In genomic region chr22:24768537-24769374, GRCh38 we compare ENCODE assay signal across 8 cellular contexts. TPM values are rescaled to one million over a fixed set of nuclear protein-coding genes. Genes with fewer than 3 reads are reported as not detected.
DNase-seq lines count a peak whose midpoint lies in the region; ATAC-seq and TF ChIP-seq lines count a peak whose summit lies in the region.

No MANE protein-coding gene starts in this region.

- no peaks in the 10 kb centered on the region for H3K9me3 Mint-ChIP-seq in osteocyte (ENCODE audit: unreplicated experiment)

- peaks cover 33% of the 10 kb centered on the region for H3K27me3 Mint-ChIP-seq in osteocyte (ENCODE audit: unreplicated experiment)

- no peaks in the 10 kb centered on the region for H3K4me1 Mint-ChIP-seq in osteocyte (ENCODE audit: unreplicated experiment)

- ATAC-seq in GM21717 (IDR thresholded peaks at IDR 0.05; ENCODE audit: unreplicated experiment) (no peak), GM18907 (IDR thresholded peaks at IDR 0.05; ENCODE audit: unreplicated experiment) (no peak)

- TF ChIP-seq CTCF in BE2C (IDR thresholded peaks at IDR 0.05; ENCODE audit: low read depth, low read length) (peak; percentile 90), fibroblast of the aortic adventitia (IDR thresholded peaks at IDR 0.05; ENCODE audit: insufficient read depth, low read length) (peak; percentile 74), osteocyte (IDR thresholded peaks at IDR 0.05) (peak; percentile 65)

- H3K27ac Mint-ChIP-seq in osteocyte (ENCODE audit: unreplicated experiment): no peak overlapping the region

- no peaks in the 10 kb centered on the region for H3K27me3 ChIP-seq in BE2C

- H3K4me1 ChIP-seq in BE2C: no peaks in the 10 kb centered on the region

- H3K4me3 ChIP-seq in BE2C (ENCODE audit: low read depth, low read length): no peak overlapping the region
- H3K4me3 ChIP-seq in fibroblast of the aortic adventitia (ENCODE audit: low read depth, low read length): no peak overlapping the region

- no peaks in the 10 kb centered on the region for H3K9me3 ChIP-seq in BE2C

- H3K36me3 ChIP-seq in BE2C: no peaks in the 10 kb centered on the region

- no peak overlapping the region for H3K4me3 Mint-ChIP-seq in osteocyte (ENCODE audit: unreplicated experiment)

- no peaks in the 10 kb centered on the region for H3K36me3 Mint-ChIP-seq in osteocyte (ENCODE audit: unreplicated experiment)

- DNase-seq in BE2C: peak; percentile 81
- DNase-seq in GM19240 (ENCODE audit: insufficient read length, low spot score): peak; percentile 38
- DNase-seq in NCI-H460 (ENCODE audit: extremely low read depth, low read depth): peak; percentile 52
- DNase-seq in activated CD4-positive, alpha-beta T cell treated with anti-CD3 and anti-CD28 coated beads, Interleukin-2, amount 50 U/mL, for 48 hours: peak; percentile 53 to 61
- DNase-seq in fibroblast of the aortic adventitia (ENCODE audit: low read depth): peak; percentile 72
- peak; percentile 57 for DNase-seq in osteocyte (ENCODE audit: extremely low spot score, unreplicated experiment)

RNA-seq across cellular contexts. Expression of gene PIWIL3, which starts 5.8 kb away (rescaled TPM):
- polyA plus RNA-seq in BE2C (2012; ENCODE audit: insufficient read depth, insufficient read length, low read depth): 0.14 TPM
- total RNA-seq in NCI-H460 (2014; rRNA removed; shearing (Covaris generic)): not detected in 2 replicates
- polyA plus RNA-seq in NCI-H460 (2014; cell fraction: nucleus; rRNA removed): not detected in 2 replicates
- total RNA-seq in fibroblast of the aortic adventitia (ENCODE audit: low replicate concordance): not detected in 2 replicates
- total RNA-seq in osteocyte: not detected in 2 replicates

RNA-seq across cellular contexts. Expression of gene SGSM1, which starts 37.3 kb away (rescaled TPM):
- polyA plus RNA-seq in BE2C (2012; ENCODE audit: insufficient read depth, insufficient read length, low read depth): 3.9 TPM
- 0.26 and 1.1 TPM in 2 replicates for total RNA-seq in NCI-H460 (2014; rRNA removed; shearing (Covaris generic))
- polyA plus RNA-seq in NCI-H460 (2014; cell fraction: nucleus; rRNA removed): 0.38 TPM in 1 of 2 replicates, not detected in the other
- total RNA-seq in fibroblast of the aortic adventitia (ENCODE audit: low replicate concordance) (not detected in 2 replicates), osteocyte (not detected in 2 replicates)
